In genomic region chrX:24839331-24839730, GRCh38 we compare ENCODE assay signal across 18 cellular contexts.
"Had no signal": no experiment of that assay in that cellular context is flagged by ENCODE, and none has a peak within 500 bp of the region (broad histone marks: within the 10 kb centered on the region; RNA-seq: fewer than 3 reads in every experiment).

No MANE protein-coding gene starts in this region.

- H3K27ac Mint-ChIP-seq: endodermal cell; immature natural killer cell; naive thymus-derived CD8-positive, alpha-beta T cell; neural progenitor cell had no signal

- H3K36me3 ChIP-seq: esophagus muscularis mucosa, neural progenitor cell, pancreas, prostate gland, right lobe of liver, spleen, suprapubic skin, tibial nerve, upper lobe of right lung, vagina had no signal

- FAIRE-seq: keratinocyte had no signal

- DNase-seq: endodermal cell; pancreas; right lobe of liver; spleen; stimulated activated CD4-positive, alpha-beta T cell treated with anti-CD3 and anti-CD28 coated beads, Interleukin-2, amount 100 ng/mL, for 24 hours; stimulated activated CD4-positive, alpha-beta T cell treated with anti-CD3 and anti-CD28 coated beads, Interleukin-4, amount 100 ng/mL, for 4 hours; upper lobe of right lung had no signal

- H3K9ac ChIP-seq: neural progenitor cell had no signal

- H3K36me3 Mint-ChIP-seq: immature natural killer cell had no signal

- H3K9me3 ChIP-seq: esophagus muscularis mucosa, mucosa of descending colon, pancreas, prostate gland, right lobe of liver, spleen, suprapubic skin, tibial nerve, upper lobe of right lung, vagina had no signal

- H3K4me1 ChIP-seq: esophagus muscularis mucosa, neural progenitor cell, pancreas, prostate gland, right lobe of liver, spleen, suprapubic skin, upper lobe of right lung, vagina had no signal

- ATAC-seq: mucosa of descending colon; naive thymus-derived CD8-positive, alpha-beta T cell; upper lobe of right lung had no signal

- H3K27ac ChIP-seq: coronary artery, esophagus muscularis mucosa, neural progenitor cell, pancreas, prostate gland, right lobe of liver, spleen, suprapubic skin, tibial nerve, upper lobe of right lung, vagina had no signal

- H3K9me3 Mint-ChIP-seq: immature natural killer cell; naive thymus-derived CD8-positive, alpha-beta T cell; neural progenitor cell had no signal

- H3K4me3 Mint-ChIP-seq: endodermal cell; immature natural killer cell; naive thymus-derived CD8-positive, alpha-beta T cell; neural progenitor cell had no signal

- H3K27me3 ChIP-seq: esophagus muscularis mucosa, neural progenitor cell, right lobe of liver, spleen, suprapubic skin, tibial nerve, upper lobe of right lung, vagina had no signal

- H3K4me3 ChIP-seq: coronary artery, esophagus muscularis mucosa, mucosa of descending colon, neural progenitor cell, pancreas, prostate gland, right lobe of liver, spleen, suprapubic skin, tibial nerve, upper lobe of right lung, vagina had no signal

- H3K4me1 Mint-ChIP-seq: immature natural killer cell had no signal

- H3K27me3 Mint-ChIP-seq: naive thymus-derived CD8-positive, alpha-beta T cell had no signal
